ENCODE assay signal across 9 cellular contexts in the genomic region with DNA sequence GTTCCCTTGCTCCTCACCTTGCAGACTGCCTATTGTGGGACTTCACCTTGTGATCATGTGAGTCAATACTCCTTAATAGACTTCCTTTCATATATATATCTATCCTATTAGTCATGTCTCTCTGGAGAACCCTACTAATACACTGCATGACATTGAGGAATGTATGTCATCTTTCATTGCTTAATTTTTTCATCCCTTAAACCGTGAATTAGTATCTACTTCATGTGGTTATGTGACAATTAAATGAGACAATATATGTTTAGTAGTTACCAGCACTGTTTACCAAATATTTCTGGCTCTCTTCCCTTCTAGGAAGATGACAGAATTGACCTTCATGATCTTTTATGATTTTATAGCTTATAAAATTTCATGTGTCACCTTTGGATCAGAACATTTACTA.
"Had no signal": no experiment of that assay in that cellular context is flagged by ENCODE, and none has a peak within 500 bp of the region (broad histone marks: within the 10 kb centered on the region; RNA-seq: fewer than 3 reads in every experiment).

No MANE protein-coding gene starts in this region.

- H2AFZ ChIP-seq: GM23248, GM23338 had no signal

- H3K4me3 ChIP-seq: GM23248, GM23338, HAP-1 had no signal

- H3K27ac ChIP-seq: GM23248 had no signal

- H3K4me2 ChIP-seq: GM23338 had no signal

- H3K36me3 ChIP-seq: HAP-1 had no signal

- H3K4me1 ChIP-seq: HAP-1 had no signal

- DNase-seq: GM23248, GOT3, H7, H9, HCEC 1CT, HFFc6 had no signal

- H3K9ac ChIP-seq: GM23248 had no signal

- H3K9me3 ChIP-seq: HAP-1 had no signal

- ATAC-seq: GM23338, HCT116 had no signal
